ENCODE assay signal across 8 cellular contexts in the genomic region with DNA sequence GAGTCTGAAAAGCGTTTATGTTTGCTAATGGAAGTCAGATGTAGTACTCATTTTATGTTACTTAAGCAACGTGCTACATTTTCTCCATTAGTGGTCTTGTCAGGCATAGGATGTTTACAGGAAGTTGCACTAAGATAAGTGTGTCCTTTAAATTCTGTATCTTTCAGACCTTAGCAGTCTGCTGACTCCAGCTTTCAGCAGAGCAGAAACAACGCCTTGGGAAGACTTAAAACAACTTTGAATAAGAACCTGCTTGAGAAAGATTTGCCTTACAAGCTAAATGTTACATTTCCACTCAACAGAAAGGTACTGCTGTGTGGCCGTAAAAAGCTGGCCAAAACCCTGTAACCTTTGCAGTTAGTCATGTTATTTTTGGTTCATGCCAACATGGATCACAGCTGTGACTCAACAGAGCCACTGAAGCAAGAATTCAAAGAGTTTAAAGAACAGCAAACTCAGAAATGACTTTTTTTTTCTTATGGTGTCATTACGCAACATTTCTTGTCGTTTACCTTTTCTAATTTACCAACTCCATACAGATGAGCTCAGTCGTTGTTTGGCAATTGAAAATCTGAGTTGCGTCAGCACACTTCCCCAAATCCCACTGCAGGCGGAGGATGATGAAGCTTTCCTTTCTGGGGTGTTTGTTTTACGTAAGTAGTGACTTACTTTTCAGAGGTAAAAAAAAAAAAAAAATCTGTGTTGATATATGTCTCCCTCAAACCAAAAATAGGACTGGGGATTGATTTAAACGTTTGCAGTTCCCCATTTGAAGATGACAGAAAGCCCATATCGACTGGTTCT. TPM values are rescaled to one million over a fixed set of nuclear protein-coding genes. Genes with fewer than 3 reads are reported as not detected.
A peak's percentile ranks its signal among the peaks of the same experiment; 100 is the strongest.
DNase-seq lines count a peak whose midpoint lies in the region; ATAC-seq and TF ChIP-seq lines count a peak whose summit lies in the region.

No MANE protein-coding gene starts in this region.

- peak overlapping the region; percentile 68; the same call in 1 of the 2 replicates for H2AFZ ChIP-seq in PC-9
- H2AFZ ChIP-seq in trophoblast cell (ENCODE audit: insufficient read depth, low read length, poor library complexity), result no peak overlapping the region

- no peak overlapping the region for H4K12ac ChIP-seq in trophoblast cell (ENCODE audit: low read depth, low read length)

- peaks cover 38% of the 10 kb centered on the region for H3F3A ChIP-seq in PC-9 (ENCODE audit: insufficient read depth, low read depth)

- no peak overlapping the region for H2BK120ac ChIP-seq in trophoblast cell (ENCODE audit: insufficient read depth, low read length, poor library complexity)

- CTCF ChIA-PET in PC-9 (lab: Charles Lee), result no interaction called here

- POLR2A ChIA-PET in PC-9 (lab: Charles Lee; ENCODE audit: unreplicated experiment), result no interaction called here

- peaks cover 30% of the 10 kb centered on the region for H3K4me1 ChIP-seq in PC-9 (replicated peaks; ENCODE audit: insufficient read depth)
- H3K4me1 ChIP-seq in trophoblast cell (ENCODE audit: control insufficient read depth in 1 of 2, insufficient read depth in 2 of 2, low read length in 2 of 2), result peaks cover 0 to 1% of the 10 kb centered on the region in 2 experiments

- H3K4ac ChIP-seq in trophoblast cell (ENCODE audit: low read depth, low read length), result no peak overlapping the region

- H3K79me2 ChIP-seq in PC-9 (ENCODE audit: low read depth) (no peaks in the 10 kb centered on the region), trophoblast cell (ENCODE audit: control insufficient read depth, insufficient read depth, low read length, poor library complexity) (no peaks in the 10 kb centered on the region)

- H4K8ac ChIP-seq in trophoblast cell (ENCODE audit: low read depth, low read length), result no peak overlapping the region

- H2AK5ac ChIP-seq in trophoblast cell (ENCODE audit: low read length), result no peak overlapping the region

- H3K9me2 ChIP-seq in PC-9 (ENCODE audit: insufficient read depth), result no peaks in the 10 kb centered on the region

- no peaks in the 10 kb centered on the region for H4K20me1 ChIP-seq in PC-9 (ENCODE audit: insufficient read depth)

- H3K36me3 ChIP-seq in PC-9 (ENCODE audit: low read depth), result no peaks in the 10 kb centered on the region
- no peaks in the 10 kb centered on the region for H3K36me3 ChIP-seq in trophoblast cell (ENCODE audit: control insufficient read depth in 1 of 2, insufficient read depth in 2 of 2, low read length in 2 of 2)

- H3K79me1 ChIP-seq in trophoblast cell (ENCODE audit: low read length), result peaks cover 2% of the 10 kb centered on the region

- BruUV-seq in PC-9 (replicated peaks; lab: Mats Ljungman, UMichigan), result no TSS peak

- no peak overlapping the region for H4K91ac ChIP-seq in trophoblast cell (ENCODE audit: low read depth, low read length)

- H3K4me2 ChIP-seq in PC-9, result peak overlapping the region; percentile 71
- no peak overlapping the region for H3K4me2 ChIP-seq in trophoblast cell (ENCODE audit: low read length)

- H3K14ac ChIP-seq in trophoblast cell (ENCODE audit: low read length), result no peak overlapping the region

- H3K27me3 ChIP-seq in PC-9 (ENCODE audit: insufficient read depth, low read depth) (no peaks in the 10 kb centered on the region), trophoblast cell (ENCODE audit: insufficient read depth, low read length) (no peaks in the 10 kb centered on the region)

- H3K9ac ChIP-seq in trophoblast cell (ENCODE audit: low read length), result no peak overlapping the region

- H2BK12ac ChIP-seq in trophoblast cell (ENCODE audit: low read length), result no peak overlapping the region

- WGBS in trophoblast cell (ENCODE audit: extremely low coverage, insufficient coverage, insufficient read length), result no CpG with 5 or more reads among the region's 12 CpGs

- TF ChIP-seq CTCF in PC-9 (conservative IDR thresholded peaks at IDR 0.05), result no peak
- TF ChIP-seq CTCF in epithelial cell of proximal tubule (conservative IDR thresholded peaks at IDR 0.05; ENCODE audit: low read depth, low read length), result no peak

- H3K27ac ChIP-seq in PC-9 (peak overlapping the region; percentile 98), trophoblast cell (ENCODE audit: low read depth, low read length) (no peak overlapping the region)

- no peak overlapping the region for H3K23ac ChIP-seq in trophoblast cell (ENCODE audit: low read length)

- ATAC-seq in HG02571 (IDR thresholded peaks at IDR 0.05; ENCODE audit: unreplicated experiment), result no peak

- no peak overlapping the region for H2BK5ac ChIP-seq in trophoblast cell (ENCODE audit: low read depth, low read length, poor library complexity)

- intact Hi-C loops in PC-9 (cut with micrococcal nuclease; ENCODE audit: unreplicated experiment), result no loop called here

- H3K4me3 ChIP-seq in PC-9 (peak overlapping the region; percentile 41; the same call in 1 of the 2 replicates), epithelial cell of proximal tubule (ENCODE audit: low read depth, low read length) (no peak overlapping the region), trophoblast cell (ENCODE audit: low read depth, low read length) (no peak overlapping the region)

- H3K9me3 ChIP-seq in PC-9 (ENCODE audit: insufficient read depth, low read depth) (no peaks in the 10 kb centered on the region), trophoblast cell (ENCODE audit: insufficient read depth, low read depth, low read length) (no peaks in the 10 kb centered on the region)

- DNase-seq in GM04504 (ENCODE audit: low read depth) (peak; percentile 71), PC-9 (peak; percentile 20 to 89), epithelial cell of proximal tubule (ENCODE audit: low read depth) (peak; percentile 90), trophoblast cell (peak; percentile 69 to 94), OCI-M2 (lab: John Stamatoyannopoulos, UW; ENCODE audit: unreplicated experiment) (no peak)
- no peak for DNase-seq in activated CD8-positive, alpha-beta memory T cell treated with anti-CD3 and anti-CD28 coated beads, Interleukin-2, amount 50 U/mL, for 48 hours
- no peak for DNase-seq in stimulated activated CD4-positive, alpha-beta T cell treated with anti-CD3 and anti-CD28 coated beads, Interleukin-2, amount 100 ng/mL, for 48 hours

- no peak overlapping the region for H3K18ac ChIP-seq in trophoblast cell (ENCODE audit: low read length)

RNA-seq across cellular contexts. Expression of a gene that starts 27.9 kb away (rescaled TPM):
- total RNA-seq in PC-9 (2021), result not detected in 2 replicates
- total RNA-seq in epithelial cell of proximal tubule, result 0.29 and 1.3 TPM in 2 replicates
- polyA plus RNA-seq in trophoblast cell (2013), result 2.4 and 2.7 TPM in 2 replicates

Comparison
In these comparisons a context has a peak if more than half of its experiments do, and no peak if none do; other contexts are left out.
1. DNase-seq: peak in GM04504 (single experiment), PC-9 (2 of 2), epithelial cell of proximal tubule (single experiment) and trophoblast cell (2 of 2); none in OCI-M2 (single experiment), activated CD8-positive, alpha-beta memory T cell treated with anti-CD3 and anti-CD28 coated beads, Interleukin-2, amount 50 U/mL, for 48 hours (single experiment) and stimulated activated CD4-positive, alpha-beta T cell treated with anti-CD3 and anti-CD28 coated beads, Interleukin-2, amount 100 ng/mL, for 48 hours (0 of 2).